In genomic region chr6:166456360-166457156, GRCh38 we compare ENCODE assay signal across 2 cellular contexts.
TF ChIP-seq lines count a peak whose summit lies in the region.

No MANE protein-coding gene starts in this region.

TF ChIP-seq in IMR-90, 13 proteins besides CTCF, POLR2A, EP300 and RAD21:
- TF ChIP-seq NFE2L2 (IDR thresholded peaks at IDR 0.05; ENCODE audit: low read depth, low read length): no peak
- TF ChIP-seq SMC3 (IDR thresholded peaks at IDR 0.05; ENCODE audit: low read depth, low read length): no peak
- TF ChIP-seq RCOR1 (IDR thresholded peaks at IDR 0.05; ENCODE audit: insufficient replicate concordance, low read length): no peak
- TF ChIP-seq MAZ (IDR thresholded peaks at IDR 0.05; ENCODE audit: borderline replicate concordance, low read depth, low read length): no peak
- TF ChIP-seq MXI1 (IDR thresholded peaks at IDR 0.05; ENCODE audit: borderline replicate concordance, low read depth, low read length): no peak
- no peak for TF ChIP-seq CEBPB (IDR thresholded peaks at IDR 0.05; ENCODE audit: low read depth, low read length)
- TF ChIP-seq FOS (IDR thresholded peaks at IDR 0.05; ENCODE audit: low read depth, low read length): no peak
- no peak for TF ChIP-seq CHD1 (IDR thresholded peaks at IDR 0.05; ENCODE audit: low read depth, low read length)
- TF ChIP-seq BHLHE40 (IDR thresholded peaks at IDR 0.05; ENCODE audit: low read depth, low read length): no peak
- TF ChIP-seq, protein P1, sequence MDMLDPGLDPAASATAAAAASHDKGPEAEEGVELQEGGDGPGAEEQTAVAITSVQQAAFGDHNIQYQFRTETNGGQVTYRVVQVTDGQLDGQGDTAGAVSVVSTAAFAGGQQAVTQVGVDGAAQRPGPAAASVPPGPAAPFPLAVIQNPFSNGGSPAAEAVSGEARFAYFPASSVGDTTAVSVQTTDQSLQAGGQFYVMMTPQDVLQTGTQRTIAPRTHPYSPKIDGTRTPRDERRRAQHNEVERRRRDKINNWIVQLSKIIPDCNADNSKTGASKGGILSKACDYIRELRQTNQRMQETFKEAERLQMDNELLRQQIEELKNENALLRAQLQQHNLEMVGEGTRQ (IDR thresholded peaks at IDR 0.05; ENCODE audit: low read depth, low read length): no peak
- TF ChIP-seq ELK1 (IDR thresholded peaks at IDR 0.05; ENCODE audit: borderline replicate concordance, low read depth, low read length): no peak
- no peak for TF ChIP-seq RFX5 (IDR thresholded peaks at IDR 0.05; ENCODE audit: low read depth, low read length)
- no peak for TF ChIP-seq MAFK (IDR thresholded peaks at IDR 0.05; ENCODE audit: low read depth, low read length)

TF ChIP-seq in K562, 482 proteins besides CTCF, POLR2A, EP300 and RAD21:
- TF ChIP-seq POLR2B (IDR thresholded peaks at IDR 0.05; ENCODE audit: low read depth, partially characterized antibody) (no peak), MCM3 (IDR thresholded peaks at IDR 0.05) (no peak), ZC3H4 (CRISPR knock-in tag; IDR thresholded peaks at IDR 0.05; ENCODE audit: borderline replicate concordance) (no peak), HDAC8 (tag; IDR thresholded peaks at IDR 0.05) (no peak), SIX5 (IDR thresholded peaks at IDR 0.05; ENCODE audit: borderline replicate concordance in 1 of 2, insufficient read depth in 1 of 2, low read depth in 1 of 2, low read length in 2 of 2) (no peak), TGIF2 (CRISPR knock-in tag; IDR thresholded peaks at IDR 0.05) (no peak), ZNF277 (CRISPR knock-in tag; IDR thresholded peaks at IDR 0.05; ENCODE audit: borderline replicate concordance) (no peak), ELF1 (tag; IDR thresholded peaks at IDR 0.05) (no peak), BCLAF1 (IDR thresholded peaks at IDR 0.05; ENCODE audit: borderline replicate concordance in 1 of 2, control insufficient read depth in 1 of 2, low read depth in 2 of 2, low read length in 1 of 2) (no peak)
